ENCODE assay signal across 20 cellular contexts in the genomic region with DNA sequence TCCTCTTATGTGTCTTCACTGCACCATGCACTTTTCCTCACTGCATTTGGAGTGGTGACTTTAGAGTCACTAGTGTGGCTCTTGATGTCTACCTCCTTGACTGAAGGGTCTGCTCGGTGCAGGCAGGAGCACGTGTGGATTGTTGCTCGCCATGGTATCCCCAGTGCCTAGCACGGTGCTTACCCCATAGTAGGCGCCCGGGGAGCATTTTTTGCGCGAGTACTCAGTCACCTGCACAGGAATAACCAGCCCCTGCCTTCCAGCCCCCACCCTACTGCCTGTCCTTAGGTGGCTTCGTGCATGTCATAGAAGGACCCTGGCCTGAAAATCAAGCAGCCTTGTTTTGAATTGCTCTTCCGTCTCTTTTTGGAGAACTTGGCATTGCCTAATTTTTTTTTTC. TPM values are rescaled to one million over a fixed set of nuclear protein-coding genes. Genes with fewer than 3 reads are reported as not detected.
DNase-seq lines count a peak whose midpoint lies in the region; ATAC-seq and TF ChIP-seq lines count a peak whose summit lies in the region.
"Had no signal": no experiment of that assay in that cellular context is flagged by ENCODE, and none has a peak within 500 bp of the region (broad histone marks: within the 10 kb centered on the region; RNA-seq: fewer than 3 reads in every experiment).

No MANE protein-coding gene starts in this region.

- CTCF ChIA-PET in activated naive CD4-positive, alpha-beta T cell treated with anti-CD3 and anti-CD28 coated beads, Interleukin-2, amount 10 ng/mL, durations not matched to agents 7 days and 5 days (lab: Charles Lee) = no interaction called here
- CTCF ChIA-PET in Calu3 (lab: Charles Lee) = interaction anchor here (1.0 kb wide), 1 partner anchor 95 kb away, joined by 5 read pairs; the partner anchor contains the start of gene HS3ST3B1
- CTCF ChIA-PET in activated CD8-positive, alpha-beta T cell treated with anti-CD3 and anti-CD28 coated beads for 36 hours (lab: Charles Lee) = interaction anchor here (1.5 kb wide), 1 partner anchor 95 kb away, joined by 3 read pairs; the partner anchor contains the start of gene HS3ST3B1

- ATAC-seq in activated CD8-positive, alpha-beta T cell treated with anti-CD3 and anti-CD28 coated beads for 36 hours = no peak
- ATAC-seq in natural killer cell = no peak

- H3K27ac Mint-ChIP-seq in activated naive CD4-positive, alpha-beta T cell treated with anti-CD3 and anti-CD28 coated beads, Interleukin-2, amount 10 ng/mL, durations not matched to agents 7 days and 5 days = peak overlapping the region; percentile 100
- peak overlapping the region; percentile 73 for H3K27ac Mint-ChIP-seq in Calu3 (ENCODE audit: unreplicated experiment)
- peak overlapping the region; percentile 55 for H3K27ac Mint-ChIP-seq in activated CD8-positive, alpha-beta T cell treated with anti-CD3 and anti-CD28 coated beads for 36 hours
- H3K27ac Mint-ChIP-seq in natural killer cell = peak overlapping the region; percentile 91 to 92

- H3K36me3 Mint-ChIP-seq in activated naive CD4-positive, alpha-beta T cell treated with anti-CD3 and anti-CD28 coated beads, Interleukin-2, amount 10 ng/mL, durations not matched to agents 7 days and 5 days = peaks cover 43% of the 10 kb centered on the region
- H3K36me3 Mint-ChIP-seq in Calu3 (ENCODE audit: insufficient read depth, unreplicated experiment) = peaks cover 30% of the 10 kb centered on the region
- H3K36me3 Mint-ChIP-seq in activated CD8-positive, alpha-beta T cell treated with anti-CD3 and anti-CD28 coated beads for 36 hours (ENCODE audit: low read depth) = peaks cover 38% of the 10 kb centered on the region
- no peaks in the 10 kb centered on the region for H3K36me3 Mint-ChIP-seq in natural killer cell

- TF ChIP-seq CTCF in Calu3 (IDR thresholded peaks at IDR 0.05; ENCODE audit: unreplicated experiment) = no peak
- no peak for TF ChIP-seq CTCF in activated CD8-positive, alpha-beta T cell treated with anti-CD3 and anti-CD28 coated beads for 36 hours (IDR thresholded peaks at IDR 0.05)
- no peak for TF ChIP-seq CTCF in natural killer cell (IDR thresholded peaks at IDR 0.05)

- H3K9me3 Mint-ChIP-seq in activated naive CD4-positive, alpha-beta T cell treated with anti-CD3 and anti-CD28 coated beads, Interleukin-2, amount 10 ng/mL, durations not matched to agents 7 days and 5 days = no peaks in the 10 kb centered on the region
- H3K9me3 Mint-ChIP-seq in Calu3 (ENCODE audit: low read depth, unreplicated experiment) (no peaks in the 10 kb centered on the region), natural killer cell (peaks cover 0 to 2% of the 10 kb centered on the region in 2 donors)
- no peaks in the 10 kb centered on the region for H3K9me3 Mint-ChIP-seq in activated CD8-positive, alpha-beta T cell treated with anti-CD3 and anti-CD28 coated beads for 36 hours
- H3K9me3 Mint-ChIP-seq: H9 had no signal

- DNase-seq in activated naive CD4-positive, alpha-beta T cell treated with anti-CD3 and anti-CD28 coated beads, Interleukin-2, amount 10 ng/mL, durations not matched to agents 7 days and 5 days = no peak
- no peak for DNase-seq in activated naive CD4-positive, alpha-beta T cell treated with anti-CD3 and anti-CD28 coated beads, Interleukin-2, amount 50 U/mL, for 16 hours
- DNase-seq in Calu3 = no peak
- no peak for DNase-seq in activated CD8-positive, alpha-beta T cell treated with anti-CD3 and anti-CD28 coated beads for 36 hours
- no peak for DNase-seq in natural killer cell
- no peak for DNase-seq in SK-N-DZ (ENCODE audit: low spot score)
- DNase-seq in stimulated activated CD8-positive, alpha-beta memory T cell treated with anti-CD3 and anti-CD28 coated beads, Interleukin-4, amount 100 ng/mL, for 48 hours = no peak
- no peak for DNase-seq in medulla oblongata (ENCODE audit: extremely low spot score)
- DNase-seq: brain microvascular endothelial cell, DND-41, foreskin fibroblast, NCI-H2081 treated with DMSO at 0.1 percent for 48 hours, RPMI8226 had no signal

- no peaks in the 10 kb centered on the region for H3K27me3 Mint-ChIP-seq in activated naive CD4-positive, alpha-beta T cell treated with anti-CD3 and anti-CD28 coated beads, Interleukin-2, amount 10 ng/mL, durations not matched to agents 7 days and 5 days
- H3K27me3 Mint-ChIP-seq in Calu3 (ENCODE audit: unreplicated experiment) = no peaks in the 10 kb centered on the region
- H3K27me3 Mint-ChIP-seq in activated CD8-positive, alpha-beta T cell treated with anti-CD3 and anti-CD28 coated beads for 36 hours = no peaks in the 10 kb centered on the region
- no peaks in the 10 kb centered on the region for H3K27me3 Mint-ChIP-seq in natural killer cell (ENCODE audit: low read depth in 2 of 2)

- POLR2A ChIA-PET in activated CD8-positive, alpha-beta T cell treated with anti-CD3 and anti-CD28 coated beads for 36 hours (lab: Charles Lee) = no interaction called here

- peak overlapping the region; percentile 39 for H3K4me3 Mint-ChIP-seq in activated naive CD4-positive, alpha-beta T cell treated with anti-CD3 and anti-CD28 coated beads, Interleukin-2, amount 10 ng/mL, durations not matched to agents 7 days and 5 days
- H3K4me3 Mint-ChIP-seq in Calu3 (ENCODE audit: low read depth, unreplicated experiment) = no peak overlapping the region
- no peak overlapping the region for H3K4me3 Mint-ChIP-seq in activated CD8-positive, alpha-beta T cell treated with anti-CD3 and anti-CD28 coated beads for 36 hours
- peak overlapping the region; percentile 83 for H3K4me3 Mint-ChIP-seq in natural killer cell
- H3K4me3 Mint-ChIP-seq: H9 had no signal

- intact Hi-C loops in Calu3 (cut with micrococcal nuclease; ENCODE audit: unreplicated experiment) (loop anchor here (1.0 to 5.0 kb wide), 2 partner anchors 95 to 143 kb away; no protein-coding TSS in a partner anchor), natural killer cell (cut with micrococcal nuclease) (loop anchor here (1.0 to 5.0 kb wide), 3 partner anchors 9 to 152 kb away; no protein-coding TSS in a partner anchor)
- intact Hi-C loops in activated CD8-positive, alpha-beta T cell treated with anti-CD3 and anti-CD28 coated beads for 36 hours (cut with micrococcal nuclease) = loop anchor here (10.0 kb wide), 2 partner anchors 91 to 141 kb away; partner anchors contain the start of gene COX10

- peaks cover 72% of the 10 kb centered on the region for H3K4me1 Mint-ChIP-seq in activated naive CD4-positive, alpha-beta T cell treated with anti-CD3 and anti-CD28 coated beads, Interleukin-2, amount 10 ng/mL, durations not matched to agents 7 days and 5 days
- peaks cover 81% of the 10 kb centered on the region for H3K4me1 Mint-ChIP-seq in Calu3 (ENCODE audit: low read depth, unreplicated experiment)
- peaks cover 63% of the 10 kb centered on the region for H3K4me1 Mint-ChIP-seq in activated CD8-positive, alpha-beta T cell treated with anti-CD3 and anti-CD28 coated beads for 36 hours (ENCODE audit: low read depth)
- H3K4me1 Mint-ChIP-seq in natural killer cell = peaks cover 84 to 98% of the 10 kb centered on the region in 2 donors

- BruUV-seq in Calu3 (replicated peaks; lab: Mats Ljungman, UMichigan) = no TSS peak

RNA-seq across cellular contexts. Expression of gene CDRT15, which starts 31.3 kb away (rescaled TPM):
- total RNA-seq in Calu3 (2022) (not detected in 2 replicates), natural killer cell (not detected)
- total RNA-seq in activated CD8-positive, alpha-beta T cell treated with anti-CD3 and anti-CD28 coated beads for 36 hours = not detected
- not detected in 2 replicates for polyA plus RNA-seq in SK-N-DZ (2014; cell fraction: cytosol; rRNA removed)
- polyA plus RNA-seq in SK-N-DZ (2014; cell fraction: nucleus; rRNA removed) = not detected in 2 replicates
- total RNA-seq: dermis blood vessel endothelial cell, H9, kidney, mesenteric fat pad, NCI-H460, thoracic aorta had no signal
- polyA plus RNA-seq: neural cell had no signal

Comparison
In these comparisons a context has a peak if more than half of its experiments do, and no peak if none do; other contexts are left out.
1. H3K4me3 Mint-ChIP-seq: peak in activated naive CD4-positive, alpha-beta T cell treated with anti-CD3 and anti-CD28 coated beads, Interleukin-2, amount 10 ng/mL, durations not matched to agents 7 days and 5 days (single experiment) and natural killer cell (single experiment); none in Calu3 (single experiment) and activated CD8-positive, alpha-beta T cell treated with anti-CD3 and anti-CD28 coated beads for 36 hours (single experiment).
2. Peak in every context shown above with its lines, with median percentiles within 50 percentile points of each other: H3K27ac Mint-ChIP-seq.